In genomic region chr2:239331560-239331959, GRCh38 we compare ENCODE assay signal across 18 cellular contexts.
DNase-seq lines count a peak whose midpoint lies in the region; ATAC-seq and TF ChIP-seq lines count a peak whose summit lies in the region.
"Had no signal": no experiment of that assay in that cellular context is flagged by ENCODE, and none has a peak within 500 bp of the region (broad histone marks: within the 10 kb centered on the region; RNA-seq: fewer than 3 reads in every experiment).

No MANE protein-coding gene starts in this region.

- peaks cover 4% of the 10 kb centered on the region for H3K9me3 Mint-ChIP-seq in mesothelial cell of epicardium
- no peaks in the 10 kb centered on the region for H3K9me3 Mint-ChIP-seq in effector memory CD8-positive, alpha-beta T cell
- H3K9me3 Mint-ChIP-seq: activated T-helper 2 cell treated with anti-CD3 and anti-CD28 coated beads, Interferon-gamma antibody, Interleukin-2, Interleukin-4, amounts not matched to agents 10 μg/mL and 5 μg/mL and 100 μg/mL, durations not matched to agents 14 hours and 24 hours and 36 hours had no signal

- no peak for TF ChIP-seq POLR2A in heart left ventricle (IDR thresholded peaks at IDR 0.05)

- no peaks in the 10 kb centered on the region for H3K27me3 Mint-ChIP-seq in mesothelial cell of epicardium (ENCODE audit: low read depth)
- H3K27me3 Mint-ChIP-seq in effector memory CD8-positive, alpha-beta T cell = no peaks in the 10 kb centered on the region

- peaks cover 56% of the 10 kb centered on the region for H3K4me1 Mint-ChIP-seq in mesothelial cell of epicardium
- peaks cover 17 to 20% of the 10 kb centered on the region in 2 donors for H3K4me1 Mint-ChIP-seq in effector memory CD8-positive, alpha-beta T cell (ENCODE audit: low read depth in 2 of 2)

- H3K9me3 ChIP-seq in heart left ventricle = no peaks in the 10 kb centered on the region
- H3K9me3 ChIP-seq in stomach smooth muscle (ENCODE audit: control insufficient read depth in 2 of 2, low read length in 2 of 2) = no peaks in the 10 kb centered on the region

- no peaks in the 10 kb centered on the region for H3K27me3 ChIP-seq in heart left ventricle
- H3K27me3 ChIP-seq in stomach smooth muscle (ENCODE audit: control insufficient read depth in 1 of 2, insufficient read depth in 2 of 2, low read length in 2 of 2) = no peaks in the 10 kb centered on the region
- H3K27me3 ChIP-seq: neural progenitor cell had no signal

- H3K27ac ChIP-seq in heart left ventricle (peak overlapping the region in 7 of 12 donors; percentile 6 to 94 (median 91)), stomach smooth muscle (ENCODE audit: low read length) (peak overlapping the region; percentile 99)
- H3K27ac ChIP-seq: neural progenitor cell had no signal

- ATAC-seq in heart left ventricle (no peak), Right ventricle myocardium inferior (no peak)
- no peak for ATAC-seq in effector memory CD8-positive, alpha-beta T cell (replicated peaks)

- no peak for DNase-seq in heart left ventricle
- no peak for DNase-seq in Right ventricle myocardium inferior (ENCODE audit: missing footprints)
- peak; percentile 37 for DNase-seq in activated CD8-positive, alpha-beta memory T cell treated with anti-CD3 and anti-CD28 coated beads, Interleukin-2, amount 50 U/mL, for 48 hours
- DNase-seq in mesothelial cell of epicardium (ENCODE audit: low spot score in 2 of 2, unreplicated experiment in 2 of 2) = no peak
- DNase-seq in effector memory CD8-positive, alpha-beta T cell = no peak
- no peak for DNase-seq in GM20000 (ENCODE audit: low spot score)
- no peak for DNase-seq in EL
- DNase-seq: activated CD4-positive, alpha-beta T cell treated with anti-CD3 and anti-CD28 coated beads, Interleukin-2, amount 50 U/mL, for 4 hours; amniotic stem cell; caudate nucleus; effector CD4-positive, alpha-beta T cell; hypothalamus; kidney glomerular epithelial cell; NCI-H1930; NCI-H446 treated with DMSO at 0.1 percent for 48 hours had no signal

- H3K36me3 ChIP-seq in heart left ventricle (no peaks in the 10 kb centered on the region), stomach smooth muscle (ENCODE audit: control insufficient read depth in 2 of 2, insufficient read depth in 2 of 2, low read length in 2 of 2) (no peaks in the 10 kb centered on the region)
- H3K36me3 ChIP-seq: neural progenitor cell had no signal

- H3K4me3 Mint-ChIP-seq in mesothelial cell of epicardium = no peak overlapping the region
- H3K4me3 Mint-ChIP-seq in effector memory CD8-positive, alpha-beta T cell = no peak overlapping the region
- H3K4me3 Mint-ChIP-seq: neural progenitor cell had no signal

- H3K4me1 ChIP-seq in heart left ventricle (peaks cover 0 to 66% (median 48%) of the 10 kb centered on the region in 12 donors), stomach smooth muscle (ENCODE audit: control insufficient read depth, insufficient read depth, low read length) (peaks cover 55% of the 10 kb centered on the region)

- H3K27ac Mint-ChIP-seq in mesothelial cell of epicardium = peak overlapping the region; percentile 66
- no peak overlapping the region for H3K27ac Mint-ChIP-seq in effector memory CD8-positive, alpha-beta T cell
- H3K27ac Mint-ChIP-seq: activated T-helper 2 cell treated with anti-CD3 and anti-CD28 coated beads, Interferon-gamma antibody, Interleukin-2, Interleukin-4, amounts not matched to agents 10 μg/mL and 5 μg/mL and 100 μg/mL, durations not matched to agents 14 hours and 24 hours and 36 hours; neural progenitor cell had no signal

- H3K4me3 ChIP-seq in heart left ventricle (peak overlapping the region in 7 of 12 donors; percentile 3 to 27 (median 16)), stomach smooth muscle (ENCODE audit: low read length in 2 of 2) (peak overlapping the region; percentile 47 to 48)
- H3K4me3 ChIP-seq: neural progenitor cell had no signal

- intact Hi-C loops in heart left ventricle (cut with DNase I) = loop anchor here in 2 of 10 donors (5.0 kb wide), 2 partner anchors 44 to 66 kb away; no protein-coding TSS in a partner anchor
- intact Hi-C loops in Right ventricle myocardium inferior (cut with DNase I) = no loop called here

- peaks cover 5% of the 10 kb centered on the region for H3K36me3 Mint-ChIP-seq in mesothelial cell of epicardium
- peaks cover 18% of the 10 kb centered on the region for H3K36me3 Mint-ChIP-seq in effector memory CD8-positive, alpha-beta T cell (ENCODE audit: insufficient read depth)

- WGBS in heart left ventricle, 4 donors = 70 to 80% (median 78%) methylated on average over 24 of the region's 24 CpGs

- TF ChIP-seq CTCF in heart left ventricle (IDR thresholded peaks at IDR 0.05) (no peak), mesothelial cell of epicardium (IDR thresholded peaks at IDR 0.05; ENCODE audit: unreplicated experiment) (no peak), GM20000 (IDR thresholded peaks at IDR 0.05; ENCODE audit: extremely low read depth, missing control alignments) (no peak)

- H3K9ac ChIP-seq in stomach smooth muscle (ENCODE audit: low read length in 2 of 2) = peak overlapping the region; percentile 8 to 21
- H3K9ac ChIP-seq: neural progenitor cell had no signal
